ENCODE assay signal across 33 cellular contexts in the genomic region with DNA sequence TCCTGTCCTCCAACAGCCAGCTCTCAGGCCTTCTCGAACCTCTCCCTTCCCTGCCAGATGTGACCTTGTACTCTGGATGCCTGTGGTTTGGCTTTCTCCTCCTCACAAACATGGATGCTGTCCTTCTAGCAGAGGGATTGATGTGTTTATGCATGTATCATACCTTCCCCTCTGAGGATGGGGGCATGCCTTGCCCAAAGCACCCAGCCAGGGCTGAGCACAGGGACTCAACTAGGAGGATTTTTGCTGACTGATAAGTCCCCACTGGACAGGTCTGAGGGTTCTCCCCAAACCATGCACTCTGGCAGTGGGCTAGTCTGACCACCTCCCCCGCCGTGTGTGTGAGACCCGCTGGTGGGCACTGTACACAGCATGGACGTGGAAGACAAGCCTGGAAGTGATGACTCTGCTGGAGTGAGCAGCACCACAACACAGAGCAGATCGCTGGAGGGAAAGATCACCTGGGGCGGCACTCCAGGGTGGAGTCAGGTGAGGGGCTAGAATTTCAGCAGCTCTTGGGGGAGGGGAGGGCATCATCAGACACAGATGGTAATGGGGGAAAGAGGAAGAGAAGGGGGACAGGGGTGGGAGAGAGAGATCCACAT.
"Had no signal": no experiment of that assay in that cellular context is flagged by ENCODE, and none has a peak within 500 bp of the region (broad histone marks: within the 10 kb centered on the region; RNA-seq: fewer than 3 reads in every experiment).

No MANE protein-coding gene starts in this region.

- ATAC-seq: activated CD4-positive, alpha-beta T cell treated with anti-CD3 and anti-CD28 coated beads for 36 hours; activated T-cell treated with anti-CD3 and anti-CD28 coated beads, Interleukin-2, amount 50 U/mL, for 72 hours; effector memory CD8-positive, alpha-beta T cell; gastroesophageal sphincter; T-helper 17 cell had no signal

- H3K36me3 Mint-ChIP-seq: activated naive CD8-positive, alpha-beta T cell had no signal

- DNase-seq: activated B cell treated with CpG ODN at 0.5 μM for 24 hours; activated CD4-positive, alpha-beta memory T cell treated with anti-CD3 and anti-CD28 coated beads, Interleukin-2, amount 10 ng/mL, durations not matched to agents 7 days and 5 days; activated CD4-positive, alpha-beta T cell treated with anti-CD3 and anti-CD28 coated beads for 36 hours; activated CD4-positive, alpha-beta T cell treated with anti-CD3 and anti-CD28 coated beads, Interleukin-2, amount 10 ng/mL, durations not matched to agents 24 days and 14 days; activated CD4-positive, alpha-beta T cell treated with anti-CD3 and anti-CD28 coated beads, Interleukin-2, amount 50 U/mL, for 4 hours; activated CD4-positive, CD25-positive, alpha-beta regulatory T cell treated with anti-CD3 and anti-CD28 coated beads, Interleukin-2, amount 50 U/mL, for 72 hours; activated CD8-positive, alpha-beta memory T cell treated with anti-CD3 and anti-CD28 coated beads, Interleukin-2, amount 50 U/mL, for 48 hours; activated effector memory CD4-positive, alpha-beta T cell treated with Interleukin-2 at 50 U/mL for 16 hours; activated gamma-delta T cell treated with Interleukin-2 at 50 U/mL for 16 hours; activated naive CD4-positive, alpha-beta T cell treated with anti-CD3 and anti-CD28 coated beads, Interleukin-2, amount 50 U/mL, for 16 hours; activated naive CD4-positive, alpha-beta T cell treated with Interleukin-2 at 50 U/mL for 16 hours; activated T-cell treated with anti-CD3 and anti-CD28 coated beads for 4 hours; activated T-cell treated with anti-CD3 and anti-CD28 coated beads, Interleukin-2, amount 50 U/mL, for 24 hours; activated T-cell treated with anti-CD3 and anti-CD28 coated beads, Interleukin-2, amount 50 U/mL, for 72 hours; amniotic stem cell; anterior cingulate cortex; brain microvascular endothelial cell; dorsolateral prefrontal cortex; effector CD4-positive, alpha-beta T cell; effector memory CD8-positive, alpha-beta T cell; erythroblast; esophagus squamous epithelium; foreskin melanocyte; T-helper 1 cell; T-helper 17 cell; T1000; WERI-Rb-1 had no signal

- H3K36me3 ChIP-seq: brain microvascular endothelial cell, esophagus squamous epithelium, gastroesophageal sphincter, WERI-Rb-1 had no signal

- H3K4me1 Mint-ChIP-seq: activated B cell treated with CpG ODN at 0.5 μM for 24 hours; activated CD4-positive, alpha-beta memory T cell treated with anti-CD3 and anti-CD28 coated beads, Interleukin-2, amount 10 ng/mL, durations not matched to agents 7 days and 5 days; activated CD4-positive, alpha-beta T cell treated with anti-CD3 and anti-CD28 coated beads for 36 hours; activated CD4-positive, alpha-beta T cell treated with anti-CD3 and anti-CD28 coated beads, Interleukin-2, amount 10 ng/mL, durations not matched to agents 24 days and 14 days; central memory CD8-positive, alpha-beta T cell; T-helper 17 cell had no signal

- H3K27me3 ChIP-seq: brain microvascular endothelial cell, esophagus squamous epithelium, gastroesophageal sphincter had no signal

- H3K27me3 Mint-ChIP-seq: activated B cell treated with CpG ODN at 0.5 μM for 24 hours; activated CD4-positive, alpha-beta memory T cell treated with anti-CD3 and anti-CD28 coated beads, Interleukin-2, amount 10 ng/mL, durations not matched to agents 7 days and 5 days; activated CD4-positive, alpha-beta T cell treated with anti-CD3 and anti-CD28 coated beads, Interleukin-2, amount 10 ng/mL, durations not matched to agents 24 days and 14 days; activated T-cell treated with anti-CD3 and anti-CD28 coated beads, Interleukin-2, amount 50 U/mL, for 24 hours; dendritic cell treated with granulocyte-macrophage colony-stimulating factor and Interleukin-4, amounts not matched to agents 40 ng/mL and 50 ng/mL, for 4 days; T-helper 17 cell had no signal

- H3K4me1 ChIP-seq: esophagus squamous epithelium, gastroesophageal sphincter had no signal

- H3K4me3 Mint-ChIP-seq: activated B cell treated with CpG ODN at 0.5 μM for 24 hours; activated CD4-positive, alpha-beta memory T cell treated with anti-CD3 and anti-CD28 coated beads, Interleukin-2, amount 10 ng/mL, durations not matched to agents 7 days and 5 days; activated CD4-positive, alpha-beta T cell treated with anti-CD3 and anti-CD28 coated beads for 36 hours; activated CD4-positive, alpha-beta T cell treated with anti-CD3 and anti-CD28 coated beads, Interleukin-2, amount 10 ng/mL, durations not matched to agents 24 days and 14 days; activated naive CD8-positive, alpha-beta T cell; activated T-cell treated with anti-CD3 and anti-CD28 coated beads, Interleukin-2, amount 50 U/mL, for 24 hours; activated T-cell treated with anti-CD3 and anti-CD28 coated beads, Interleukin-2, amount 50 U/mL, for 72 hours; central memory CD8-positive, alpha-beta T cell; dendritic cell treated with granulocyte-macrophage colony-stimulating factor and Interleukin-4, amounts not matched to agents 40 ng/mL and 50 ng/mL, for 4 days; effector memory CD8-positive, alpha-beta T cell; T-helper 17 cell; T-helper 2 cell treated with Interferon-gamma antibody and Interleukin-4, amounts not matched to agents 5 μg/mL and 100 μg/mL, for 36 hours had no signal

- H3K9me3 Mint-ChIP-seq: activated CD4-positive, alpha-beta T cell treated with anti-CD3 and anti-CD28 coated beads, Interleukin-2, amount 10 ng/mL, durations not matched to agents 24 days and 14 days had no signal

- H3K4me3 ChIP-seq: coronary artery, dorsolateral prefrontal cortex, esophagus squamous epithelium, gastroesophageal sphincter had no signal

- H3K27ac Mint-ChIP-seq: activated B cell treated with CpG ODN at 0.5 μM for 24 hours; activated CD4-positive, alpha-beta memory T cell treated with anti-CD3 and anti-CD28 coated beads, Interleukin-2, amount 10 ng/mL, durations not matched to agents 7 days and 5 days; activated CD4-positive, alpha-beta T cell treated with anti-CD3 and anti-CD28 coated beads for 36 hours; activated CD4-positive, alpha-beta T cell treated with anti-CD3 and anti-CD28 coated beads, Interleukin-2, amount 10 ng/mL, durations not matched to agents 24 days and 14 days; activated naive CD8-positive, alpha-beta T cell; activated T-cell treated with anti-CD3 and anti-CD28 coated beads, Interleukin-2, amount 50 U/mL, for 24 hours; activated T-cell treated with anti-CD3 and anti-CD28 coated beads, Interleukin-2, amount 50 U/mL, for 72 hours; dendritic cell treated with granulocyte-macrophage colony-stimulating factor and Interleukin-4, amounts not matched to agents 40 ng/mL and 50 ng/mL, for 4 days; effector memory CD8-positive, alpha-beta T cell; T-helper 17 cell; T-helper 2 cell treated with Interferon-gamma antibody and Interleukin-4, amounts not matched to agents 5 μg/mL and 100 μg/mL, for 36 hours had no signal

- H3K27ac ChIP-seq: brain microvascular endothelial cell, coronary artery, dorsolateral prefrontal cortex, esophagus squamous epithelium, gastroesophageal sphincter, WERI-Rb-1 had no signal
